8 cellular contexts compared by ENCODE assay signal in the genomic region with DNA sequence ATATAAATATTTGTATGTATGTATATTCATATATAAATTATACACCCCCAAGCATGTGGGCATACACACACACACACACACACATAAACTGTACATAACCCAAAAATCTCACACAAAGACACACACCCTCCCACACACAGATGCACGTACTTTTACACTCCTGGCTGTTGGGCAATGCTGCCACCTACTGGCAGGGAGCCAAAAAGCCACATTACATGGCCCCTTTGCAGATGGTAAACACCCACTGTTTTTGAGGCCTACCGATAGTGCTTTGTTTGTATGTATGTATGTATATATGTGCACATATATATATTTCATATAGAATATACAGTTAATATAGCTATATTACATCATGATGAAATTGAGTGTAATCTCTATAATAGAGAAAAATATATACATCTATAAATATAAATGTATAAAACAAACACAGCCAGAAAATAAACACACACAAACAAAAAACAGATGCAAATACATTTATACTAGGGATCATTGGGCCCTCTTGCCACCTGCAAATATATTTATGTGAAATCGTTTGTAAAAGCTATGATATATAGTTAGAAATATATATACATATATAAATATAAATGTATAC.
DNase-seq lines count a peak whose midpoint lies in the region; ATAC-seq, FAIRE-seq and TF ChIP-seq lines count a peak whose summit lies in the region.

No MANE protein-coding gene starts in this region.

- peak; percentile 14 for FAIRE-seq in colon (lab: Jason Lieb, UNC)

- H3K4me1 Mint-ChIP-seq in activated CD4-positive, alpha-beta T cell treated with anti-CD3 and anti-CD28 coated beads for 36 hours = peaks cover 3% of the 10 kb centered on the region

- H3K4me3 ChIP-seq in liver (ENCODE audit: low read depth in 1 of 3, low read length in 3 of 3) = no peak overlapping the region

- intact Hi-C loops in activated CD4-positive, alpha-beta T cell treated with anti-CD3 and anti-CD28 coated beads for 36 hours (cut with DNase I, micrococcal nuclease) = loop anchor here (1.0 to 10.0 kb wide), 6 partner anchors 103 to 1026 kb away; partner anchors contain the start of genes MASTL (in 1 of the 2) and YME1L1 (in 1 of the 2)

- H3K9me3 ChIP-seq in liver (ENCODE audit: control insufficient read depth in 4 of 4, low read length in 3 of 4) = no peaks in the 10 kb centered on the region

- no peaks in the 10 kb centered on the region for H3K4me1 ChIP-seq in liver (ENCODE audit: control insufficient read depth in 4 of 4, insufficient read depth in 4 of 4, low read length in 3 of 4)

- H3K9ac ChIP-seq in liver (ENCODE audit: low read depth in 1 of 2, low read length in 2 of 2) = no peak overlapping the region

- TF ChIP-seq RAD21 in liver (IDR thresholded peaks at IDR 0.05) = peak; percentile 87 to 94

- H3K36me3 Mint-ChIP-seq in activated CD4-positive, alpha-beta T cell treated with anti-CD3 and anti-CD28 coated beads for 36 hours (ENCODE audit: low read depth) = no peaks in the 10 kb centered on the region

- H3K27me3 ChIP-seq in liver (ENCODE audit: control insufficient read depth in 4 of 4, insufficient read depth in 4 of 4, low read length in 3 of 4) = no peaks in the 10 kb centered on the region

- 18% methylated on average over 3 of the region's 3 CpGs for WGBS in liver

- DNase-seq in AML-193 (lab: John Stamatoyannopoulos, UW) (peak; percentile 58 to 66), NCI-H226 (peak; percentile 52)
- DNase-seq in activated CD4-positive, alpha-beta T cell treated with anti-CD3 and anti-CD28 coated beads for 36 hours = peak; percentile 91
- peak; percentile 63 to 74 (median 73) for DNase-seq in stimulated activated CD4-positive, alpha-beta T cell treated with anti-CD3 and anti-CD28 coated beads, TNF-alpha, amount 100 ng/mL, for 4 hours (ENCODE audit: low read depth in 3 of 3)

- ATAC-seq in GM18907 (IDR thresholded peaks at IDR 0.05; ENCODE audit: unreplicated experiment) (peak; percentile 93), HG03139 (IDR thresholded peaks at IDR 0.05; ENCODE audit: unreplicated experiment) (peak; percentile 69)
- peak; percentile 96 for ATAC-seq in activated CD4-positive, alpha-beta T cell treated with anti-CD3 and anti-CD28 coated beads for 36 hours

- TF ChIP-seq CTCF in liver (IDR thresholded peaks at IDR 0.05; ENCODE audit: low read depth, low read length, missing input control) = peak; percentile 75

- no peaks in the 10 kb centered on the region for H3K9me3 Mint-ChIP-seq in activated CD4-positive, alpha-beta T cell treated with anti-CD3 and anti-CD28 coated beads for 36 hours (ENCODE audit: low read depth)

- H3K36me3 ChIP-seq in liver (ENCODE audit: control insufficient read depth in 4 of 4, insufficient read depth in 3 of 4, low read depth in 1 of 4, low read length in 3 of 4) = no peaks in the 10 kb centered on the region

- no peaks in the 10 kb centered on the region for H3K27me3 Mint-ChIP-seq in activated CD4-positive, alpha-beta T cell treated with anti-CD3 and anti-CD28 coated beads for 36 hours

- CTCF ChIA-PET in activated CD4-positive, alpha-beta T cell treated with anti-CD3 and anti-CD28 coated beads for 36 hours (lab: Charles Lee) = interaction anchor here (0.7 to 2.7 kb wide), 13 partner anchors 9 to 177 kb away, joined by 3 to 25 read pairs (median 3); no protein-coding TSS in a partner anchor

- POLR2A ChIA-PET in activated CD4-positive, alpha-beta T cell treated with anti-CD3 and anti-CD28 coated beads for 36 hours (lab: Charles Lee) = no interaction called here

- H3K27ac ChIP-seq in liver (ENCODE audit: low read depth in 1 of 2, low read length in 2 of 2) = no peak overlapping the region

- H3K27ac Mint-ChIP-seq in activated CD4-positive, alpha-beta T cell treated with anti-CD3 and anti-CD28 coated beads for 36 hours = no peak overlapping the region

- no peak overlapping the region for H3K4me3 Mint-ChIP-seq in activated CD4-positive, alpha-beta T cell treated with anti-CD3 and anti-CD28 coated beads for 36 hours

TF ChIP-seq in liver, 16 proteins besides CTCF, POLR2A, EP300 and RAD21:
- TF ChIP-seq, protein P1, sequence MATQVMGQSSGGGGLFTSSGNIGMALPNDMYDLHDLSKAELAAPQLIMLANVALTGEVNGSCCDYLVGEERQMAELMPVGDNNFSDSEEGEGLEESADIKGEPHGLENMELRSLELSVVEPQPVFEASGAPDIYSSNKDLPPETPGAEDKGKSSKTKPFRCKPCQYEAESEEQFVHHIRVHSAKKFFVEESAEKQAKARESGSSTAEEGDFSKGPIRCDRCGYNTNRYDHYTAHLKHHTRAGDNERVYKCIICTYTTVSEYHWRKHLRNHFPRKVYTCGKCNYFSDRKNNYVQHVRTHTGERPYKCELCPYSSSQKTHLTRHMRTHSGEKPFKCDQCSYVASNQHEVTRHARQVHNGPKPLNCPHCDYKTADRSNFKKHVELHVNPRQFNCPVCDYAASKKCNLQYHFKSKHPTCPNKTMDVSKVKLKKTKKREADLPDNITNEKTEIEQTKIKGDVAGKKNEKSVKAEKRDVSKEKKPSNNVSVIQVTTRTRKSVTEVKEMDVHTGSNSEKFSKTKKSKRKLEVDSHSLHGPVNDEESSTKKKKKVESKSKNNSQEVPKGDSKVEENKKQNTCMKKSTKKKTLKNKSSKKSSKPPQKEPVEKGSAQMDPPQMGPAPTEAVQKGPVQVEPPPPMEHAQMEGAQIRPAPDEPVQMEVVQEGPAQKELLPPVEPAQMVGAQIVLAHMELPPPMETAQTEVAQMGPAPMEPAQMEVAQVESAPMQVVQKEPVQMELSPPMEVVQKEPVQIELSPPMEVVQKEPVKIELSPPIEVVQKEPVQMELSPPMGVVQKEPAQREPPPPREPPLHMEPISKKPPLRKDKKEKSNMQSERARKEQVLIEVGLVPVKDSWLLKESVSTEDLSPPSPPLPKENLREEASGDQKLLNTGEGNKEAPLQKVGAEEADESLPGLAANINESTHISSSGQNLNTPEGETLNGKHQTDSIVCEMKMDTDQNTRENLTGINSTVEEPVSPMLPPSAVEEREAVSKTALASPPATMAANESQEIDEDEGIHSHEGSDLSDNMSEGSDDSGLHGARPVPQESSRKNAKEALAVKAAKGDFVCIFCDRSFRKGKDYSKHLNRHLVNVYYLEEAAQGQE (IDR thresholded peaks at IDR 0.05) = no peak
- TF ChIP-seq YY1 (IDR thresholded peaks at IDR 0.05) (no peak), FOXA2 (IDR thresholded peaks at IDR 0.05) (peak; percentile 36), ATF3 (IDR thresholded peaks at IDR 0.05) (no peak), GABPA (IDR thresholded peaks at IDR 0.05 in 1 of 2, conservative IDR thresholded peaks at IDR 0.05 in 1 of 2) (no peak), TAF1 (conservative IDR thresholded peaks at IDR 0.05) (no peak)
